In the genomic region with DNA sequence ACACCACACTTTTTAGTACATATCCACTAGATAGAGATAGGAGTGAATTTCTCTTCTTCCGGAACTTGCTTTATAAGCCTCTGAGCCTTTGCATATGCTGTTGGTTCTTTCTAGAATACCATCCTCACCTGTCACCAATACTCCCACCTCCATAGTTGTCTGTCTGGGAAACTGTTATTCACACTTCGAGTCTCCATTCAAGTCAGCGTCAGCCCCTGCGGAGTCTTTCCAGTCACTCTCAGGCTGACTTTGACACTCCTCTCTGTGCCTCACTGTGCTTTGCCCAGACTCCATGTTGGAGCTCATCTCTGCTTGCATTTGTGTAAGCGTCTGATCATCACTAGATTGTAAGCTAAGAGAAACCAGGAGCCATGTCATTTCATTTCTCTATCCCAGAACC, we compare ENCODE assay signal across 3 cellular contexts.
"Had no signal": no experiment of that assay in that cellular context is flagged by ENCODE, and none has a peak within 500 bp of the region (broad histone marks: within the 10 kb centered on the region; RNA-seq: fewer than 3 reads in every experiment).

No MANE protein-coding gene starts in this region.

- DNase-seq: GDM1, GF-D8 had no signal

- H3K4me3 ChIP-seq: GM12878 had no signal

- ATAC-seq: GM12878 had no signal
